16 cellular contexts compared by ENCODE assay signal in genomic region chr4:730511-730910, GRCh38. TPM values are rescaled to one million over a fixed set of nuclear protein-coding genes. Genes with fewer than 3 reads are reported as not detected.
DNase-seq lines count a peak whose midpoint lies in the region; ATAC-seq, FAIRE-seq and TF ChIP-seq lines count a peak whose summit lies in the region.
"Had no signal": no experiment of that assay in that cellular context is flagged by ENCODE, and none has a peak within 500 bp of the region (broad histone marks: within the 10 kb centered on the region; RNA-seq: fewer than 3 reads in every experiment).

No MANE protein-coding gene starts in this region.

- ATAC-seq in right cardiac atrium (no peak), Right ventricle myocardium inferior (no peak), body of pancreas (no peak), GM21526 (IDR thresholded peaks at IDR 0.05; ENCODE audit: low FRiP score, unreplicated experiment) (no peak)
- ATAC-seq: GM12878 had no signal

- H3K9me3 Mint-ChIP-seq in astrocyte (ENCODE audit: unreplicated experiment), result peaks cover 2% of the 10 kb centered on the region
- no peaks in the 10 kb centered on the region for H3K9me3 Mint-ChIP-seq in nephron
- H3K9me3 Mint-ChIP-seq: GM23338 had no signal

- intact Hi-C loops in right cardiac atrium (cut with DNase I) (no loop called here), Right ventricle myocardium inferior (cut with DNase I) (no loop called here), body of pancreas (cut with DNase I) (no loop called here)

- peaks cover 2% of the 10 kb centered on the region for H3K4me1 ChIP-seq in right cardiac atrium (ENCODE audit: control insufficient read depth, insufficient read depth, low read length)
- H3K4me1 ChIP-seq in astrocyte (ENCODE audit: insufficient read depth, low read length), result no peaks in the 10 kb centered on the region
- no peaks in the 10 kb centered on the region for H3K4me1 ChIP-seq in body of pancreas

- peaks cover 20% of the 10 kb centered on the region for H3K36me3 Mint-ChIP-seq in astrocyte (ENCODE audit: low read depth, unreplicated experiment)
- H3K36me3 Mint-ChIP-seq in nephron (ENCODE audit: low read depth), result peaks cover 54% of the 10 kb centered on the region

- H3K4me3 ChIP-seq in right cardiac atrium (ENCODE audit: low read length) (no peak overlapping the region), astrocyte (ENCODE audit: insufficient read depth, low read depth, low read length) (no peak overlapping the region), body of pancreas (no peak overlapping the region)
- H3K4me3 ChIP-seq: BLaER1, GM12878, GM23338 had no signal

- peaks cover 59% of the 10 kb centered on the region for H4K20me1 ChIP-seq in astrocyte (ENCODE audit: insufficient read depth, low read length)

- peak overlapping the region; percentile 47 for H3K27ac Mint-ChIP-seq in astrocyte (ENCODE audit: unreplicated experiment)
- H3K27ac Mint-ChIP-seq in nephron, result peak overlapping the region in 2 of 3 experiments; percentile 40 to 51
- H3K27ac Mint-ChIP-seq: GM23338 had no signal

- no peak for TF ChIP-seq POLR2A in body of pancreas (IDR thresholded peaks at IDR 0.05)

- TF ChIP-seq CTCF in astrocyte (IDR thresholded peaks at IDR 0.05; ENCODE audit: insufficient read depth, low read depth, low read length), result no peak
- TF ChIP-seq CTCF in nephron (IDR thresholded peaks at IDR 0.05; ENCODE audit: unreplicated experiment in 3 of 3), result no peak
- no peak for TF ChIP-seq CTCF in body of pancreas (IDR thresholded peaks at IDR 0.05)

- H3K4me2 ChIP-seq in astrocyte (ENCODE audit: low read length), result no peak overlapping the region
- H3K4me2 ChIP-seq: BLaER1, GM23338 had no signal

- no peak overlapping the region for H2AFZ ChIP-seq in astrocyte (ENCODE audit: low read depth, low read length)
- H2AFZ ChIP-seq: GM23338 had no signal

- H3K27me3 Mint-ChIP-seq in astrocyte (ENCODE audit: low read depth, unreplicated experiment) (no peaks in the 10 kb centered on the region), nephron (ENCODE audit: low read depth) (no peaks in the 10 kb centered on the region)

- no peak for FAIRE-seq in astrocyte (lab: Jason Lieb, UNC)
- FAIRE-seq: GM12878, GM18507 had no signal

- no peak overlapping the region for H3K27ac ChIP-seq in right cardiac atrium (ENCODE audit: low read length)
- no peak overlapping the region for H3K27ac ChIP-seq in astrocyte (ENCODE audit: low read depth, low read length)
- H3K27ac ChIP-seq in body of pancreas, result no peak overlapping the region
- H3K27ac ChIP-seq: BLaER1 had no signal

- H3K4me3 Mint-ChIP-seq in astrocyte (ENCODE audit: unreplicated experiment), result no peak overlapping the region
- no peak overlapping the region for H3K4me3 Mint-ChIP-seq in nephron
- H3K4me3 Mint-ChIP-seq: GM23338 had no signal

- H3K4me1 Mint-ChIP-seq in astrocyte (ENCODE audit: low read depth, unreplicated experiment), result peaks cover 7% of the 10 kb centered on the region
- H3K4me1 Mint-ChIP-seq in nephron, result peaks cover 36% of the 10 kb centered on the region

- no peaks in the 10 kb centered on the region for H3K9me3 ChIP-seq in right cardiac atrium (ENCODE audit: control insufficient read depth, low read length)
- no peaks in the 10 kb centered on the region for H3K9me3 ChIP-seq in astrocyte (ENCODE audit: insufficient read depth, low read depth, low read length)
- no peaks in the 10 kb centered on the region for H3K9me3 ChIP-seq in body of pancreas

- 96% methylated on average over 27 of the region's 27 CpGs for WGBS in right cardiac atrium
- 87 to 100% methylated on average over 5 to 24 of the region's 27 CpGs for WGBS in body of pancreas, 2 donors

- H3K36me3 ChIP-seq in astrocyte (ENCODE audit: insufficient read depth, low read length), result peaks cover 18% of the 10 kb centered on the region
- H3K36me3 ChIP-seq in body of pancreas (replicated peaks in 1 of 2; ENCODE audit: insufficient read depth in 1 of 2, low read depth in 2 of 2), result peaks cover 9 to 20% of the 10 kb centered on the region in 2 donors

- peaks cover 55% of the 10 kb centered on the region for H3K79me2 ChIP-seq in astrocyte (ENCODE audit: insufficient read depth, low read length)

- peak in 2 of 3 donors; percentile 19 to 32 for DNase-seq in right cardiac atrium
- DNase-seq in Right ventricle myocardium inferior (ENCODE audit: missing footprints), result no peak
- DNase-seq in astrocyte (ENCODE audit: low read depth), result no peak
- no peak for DNase-seq in body of pancreas
- no peak for DNase-seq in NCI-H226
- DNase-seq: 8988T, AML-193, H7 had no signal

- H3K9ac ChIP-seq in astrocyte (ENCODE audit: low read length), result no peak overlapping the region
- H3K9ac ChIP-seq: BLaER1 had no signal

- H3K27me3 ChIP-seq in right cardiac atrium (ENCODE audit: control insufficient read depth, insufficient read depth), result no peaks in the 10 kb centered on the region
- no peaks in the 10 kb centered on the region for H3K27me3 ChIP-seq in astrocyte (ENCODE audit: insufficient read depth, low read length)
- H3K27me3 ChIP-seq in body of pancreas, result no peaks in the 10 kb centered on the region
- H3K27me3 ChIP-seq: BLaER1 had no signal

RNA-seq across cellular contexts. Expression of gene PCGF3, which starts 24.9 kb away (rescaled TPM):
- 10 to 100 TPM; 25.0 to 28.6 (median 26.4) TPM for total RNA-seq in right cardiac atrium
- polyA plus RNA-seq in right cardiac atrium, result 30.1 TPM
- total RNA-seq in Right ventricle myocardium inferior, result 21.7 TPM
- 61.1 and 65.7 TPM in 2 replicates for total RNA-seq in astrocyte
- total RNA-seq in body of pancreas, result 10 to 100 TPM; 16.8 to 31.1 TPM

RNA-seq across cellular contexts. Expression of gene SLC49A3, which starts 41.6 kb away (rescaled TPM):
- 10 to 100 TPM; 13.7 to 19.5 (median 16.9) TPM for total RNA-seq in right cardiac atrium
- 10.6 TPM for polyA plus RNA-seq in right cardiac atrium
- total RNA-seq in Right ventricle myocardium inferior, result 17.3 TPM
- 6.2 and 9.2 TPM in 2 replicates for total RNA-seq in astrocyte
- 1 to 10 TPM; 8.0 to 8.2 TPM for total RNA-seq in body of pancreas
- total RNA-seq: Daoy, G401 had no signal

RNA-seq across cellular contexts. Expression of gene MYL5, which starts 56.2 kb away (rescaled TPM):
- total RNA-seq in right cardiac atrium (1 to 10 TPM; 4.0 to 6.0 (median 4.7) TPM), Right ventricle myocardium inferior (3.9 TPM), astrocyte (17.5 and 21.9 TPM in 2 replicates), body of pancreas (1 to 10 TPM; 3.0 to 6.0 TPM)
- 3.8 TPM for polyA plus RNA-seq in right cardiac atrium

RNA-seq across cellular contexts. Expression of gene ATP5ME, which starts 56.4 kb away (rescaled TPM):
- 100 to 1,000 TPM; 689 to 911 (median 734) TPM for total RNA-seq in right cardiac atrium
- 1,352 TPM for polyA plus RNA-seq in right cardiac atrium
- total RNA-seq in Right ventricle myocardium inferior, result 1,162 TPM
- 255 and 263 TPM in 2 replicates for total RNA-seq in astrocyte
- 10 to 100 TPM; 20.2 to 37.9 TPM for total RNA-seq in body of pancreas

Comparison
In these comparisons a context has a peak if more than half of its experiments do, and no peak if none do; other contexts are left out.
1. DNase-seq: peak in right cardiac atrium (2 of 3); none in Right ventricle myocardium inferior (single experiment), astrocyte (single experiment), body of pancreas (0 of 4) and NCI-H226 (single experiment).